In the genomic region with DNA sequence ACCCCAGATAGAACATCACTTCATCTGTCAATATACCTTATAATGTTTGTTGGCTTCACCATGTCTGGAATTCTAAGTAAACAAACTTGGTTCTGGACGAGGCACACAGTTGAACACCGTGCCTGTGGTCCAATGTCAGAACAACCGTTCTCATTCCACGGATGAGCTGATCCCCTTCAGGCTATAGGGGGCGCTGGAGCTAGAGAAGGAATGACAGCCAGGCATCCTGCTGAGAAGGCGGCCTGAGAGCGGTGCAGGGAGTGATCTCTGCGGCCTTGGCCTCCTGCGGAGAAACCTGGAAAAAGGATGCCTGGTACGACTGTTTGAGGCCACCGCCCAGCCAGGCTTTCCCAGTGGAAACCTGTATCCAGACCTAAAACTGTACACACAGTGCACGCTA, we compare ENCODE assay signal across 14 cellular contexts. TPM values are rescaled to one million over a fixed set of nuclear protein-coding genes. Genes with fewer than 3 reads are reported as not detected.
DNase-seq lines count a peak whose midpoint lies in the region; ATAC-seq lines count a peak whose summit lies in the region.
"Had no signal": no experiment of that assay in that cellular context is flagged by ENCODE, and none has a peak within 500 bp of the region (broad histone marks: within the 10 kb centered on the region; RNA-seq: fewer than 3 reads in every experiment).

No MANE protein-coding gene starts in this region.

- H3K27me3 ChIP-seq in Karpas-422 (ENCODE audit: low read length), result no peaks in the 10 kb centered on the region
- H3K27me3 ChIP-seq: breast epithelium, thyroid gland had no signal

- no peak overlapping the region for H3K4me3 ChIP-seq in Karpas-422 (ENCODE audit: low read length)
- H3K4me3 ChIP-seq: breast epithelium, thyroid gland had no signal

- CTCF ChIA-PET in T-cell (lab: Charles Lee), result no interaction called here
- CTCF ChIA-PET in activated naive CD4-positive, alpha-beta T cell treated with anti-CD3 and anti-CD28 coated beads, Interleukin-2, amount 10 ng/mL, durations not matched to agents 7 days and 5 days (lab: Charles Lee), result no interaction called here

- no peaks in the 10 kb centered on the region for H3K36me3 ChIP-seq in Karpas-422 (ENCODE audit: insufficient read depth, low read length)
- H3K36me3 ChIP-seq: breast epithelium, thyroid gland had no signal

- H3K36me3 Mint-ChIP-seq in T-cell, result no peaks in the 10 kb centered on the region
- no peaks in the 10 kb centered on the region for H3K36me3 Mint-ChIP-seq in activated naive CD4-positive, alpha-beta T cell treated with anti-CD3 and anti-CD28 coated beads, Interleukin-2, amount 10 ng/mL, durations not matched to agents 7 days and 5 days

- H3K4me1 ChIP-seq in Karpas-422 (ENCODE audit: low read length), result no peaks in the 10 kb centered on the region

- no peaks in the 10 kb centered on the region for H3K9me3 Mint-ChIP-seq in T-cell
- no peaks in the 10 kb centered on the region for H3K9me3 Mint-ChIP-seq in activated naive CD4-positive, alpha-beta T cell treated with anti-CD3 and anti-CD28 coated beads, Interleukin-2, amount 10 ng/mL, durations not matched to agents 7 days and 5 days
- H3K9me3 Mint-ChIP-seq: activated T-cell treated with anti-CD3 and anti-CD28 coated beads, Interleukin-2, amount 50 U/mL, for 24 hours; CD4-positive, alpha-beta T cell had no signal

- H2AFZ ChIP-seq in Karpas-422 (ENCODE audit: low read length), result no peak overlapping the region

- H3K27ac ChIP-seq in Karpas-422 (ENCODE audit: low read length) (no peak overlapping the region), caudate nucleus (ENCODE audit: low read depth, low read length) (peak overlapping the region; percentile 79)
- H3K27ac ChIP-seq: breast epithelium, thyroid gland had no signal

- no peaks in the 10 kb centered on the region for H3K9me2 ChIP-seq in Karpas-422 (replicated peaks; ENCODE audit: insufficient read depth, low read length)

- no peak overlapping the region for H3K9ac ChIP-seq in Karpas-422 (ENCODE audit: low read length)

- H3K27ac Mint-ChIP-seq in T-cell, result no peak overlapping the region
- H3K27ac Mint-ChIP-seq in activated naive CD4-positive, alpha-beta T cell treated with anti-CD3 and anti-CD28 coated beads, Interleukin-2, amount 10 ng/mL, durations not matched to agents 7 days and 5 days, result no peak overlapping the region
- H3K27ac Mint-ChIP-seq: activated T-cell treated with anti-CD3 and anti-CD28 coated beads, Interleukin-2, amount 50 U/mL, for 24 hours; CD4-positive, alpha-beta T cell had no signal

- H3K79me2 ChIP-seq in Karpas-422 (ENCODE audit: low read length), result no peaks in the 10 kb centered on the region

- H3K4me1 Mint-ChIP-seq in T-cell, result peaks cover 0 to 5% (median 5%) of the 10 kb centered on the region in 3 donors
- H3K4me1 Mint-ChIP-seq in activated naive CD4-positive, alpha-beta T cell treated with anti-CD3 and anti-CD28 coated beads, Interleukin-2, amount 10 ng/mL, durations not matched to agents 7 days and 5 days, result no peaks in the 10 kb centered on the region

- H4K20me1 ChIP-seq in Karpas-422 (ENCODE audit: insufficient read depth, low read depth, low read length), result peaks cover 4% of the 10 kb centered on the region; the same call in 1 of the 2 replicates

- H3K9me3 ChIP-seq in Karpas-422 (ENCODE audit: low read length), result no peaks in the 10 kb centered on the region
- H3K9me3 ChIP-seq: breast epithelium, thyroid gland had no signal

- ATAC-seq in esophagus mucosa, result no peak
- ATAC-seq in T-cell (replicated peaks in 1 of 4), result no peak

- H3K4me2 ChIP-seq in Karpas-422 (ENCODE audit: low read depth, low read length, poor library complexity, severe bottlenecking), result no peak overlapping the region

- DNase-seq in ELF-1 (ENCODE audit: low read depth, low spot score) (peak; percentile 82), Karpas-422 (peak; percentile 70), caudate nucleus (lab: John Stamatoyannopoulos, UW) (no peak), left kidney (ENCODE audit: low read depth, low spot score) (peak; percentile 54), T-cell (no peak), SIG-M5 treated with dmso at 0.1 percent for 504 hours (lab: John Stamatoyannopoulos, UW; ENCODE audit: unreplicated experiment) (no peak)
- DNase-seq in activated naive CD4-positive, alpha-beta T cell treated with anti-CD3 and anti-CD28 coated beads, Interleukin-2, amount 10 ng/mL, durations not matched to agents 7 days and 5 days, result no peak
- DNase-seq: activated T-cell treated with anti-CD3 and anti-CD28 coated beads, Interleukin-2, amount 50 U/mL, for 24 hours; CD4-positive, alpha-beta T cell; NCI-H1694; retina had no signal

- H3K4me3 Mint-ChIP-seq in T-cell, result no peak overlapping the region
- H3K4me3 Mint-ChIP-seq in activated naive CD4-positive, alpha-beta T cell treated with anti-CD3 and anti-CD28 coated beads, Interleukin-2, amount 10 ng/mL, durations not matched to agents 7 days and 5 days, result no peak overlapping the region
- H3K4me3 Mint-ChIP-seq: activated T-cell treated with anti-CD3 and anti-CD28 coated beads, Interleukin-2, amount 50 U/mL, for 24 hours; CD4-positive, alpha-beta T cell had no signal

- POLR2A ChIA-PET in T-cell (lab: Charles Lee), result no interaction called here

- no peaks in the 10 kb centered on the region for H3K27me3 Mint-ChIP-seq in T-cell
- H3K27me3 Mint-ChIP-seq in activated naive CD4-positive, alpha-beta T cell treated with anti-CD3 and anti-CD28 coated beads, Interleukin-2, amount 10 ng/mL, durations not matched to agents 7 days and 5 days, result peaks cover 10% of the 10 kb centered on the region
- H3K27me3 Mint-ChIP-seq: activated T-cell treated with anti-CD3 and anti-CD28 coated beads, Interleukin-2, amount 50 U/mL, for 24 hours; CD4-positive, alpha-beta T cell had no signal

RNA-seq across cellular contexts. Expression of a gene that starts 48.7 kb away (rescaled TPM):
- total RNA-seq in Karpas-422 (2014; rRNA removed; shearing (Covaris generic); ENCODE audit: low replicate concordance), result 24.0 and 30.4 TPM in 2 replicates
- total RNA-seq in esophagus mucosa (9.7 TPM), T-cell (10 to 100 TPM in 4 of 5 donors, 1 to 10 TPM in 1; 9.1 to 12.5 (median 10.1) TPM)

Comparison
In these comparisons a context has a peak if more than half of its experiments do, and no peak if none do; other contexts are left out.
1. DNase-seq: peak in ELF-1 (single experiment), Karpas-422 (single experiment) and left kidney (single experiment); none in caudate nucleus (0 of 61), T-cell (0 of 34), SIG-M5 treated with dmso at 0.1 percent for 504 hours (single experiment) and activated naive CD4-positive, alpha-beta T cell treated with anti-CD3 and anti-CD28 coated beads, Interleukin-2, amount 10 ng/mL, durations not matched to agents 7 days and 5 days (single experiment).